1 cellular context compared by ENCODE assay signal in the genomic region with DNA sequence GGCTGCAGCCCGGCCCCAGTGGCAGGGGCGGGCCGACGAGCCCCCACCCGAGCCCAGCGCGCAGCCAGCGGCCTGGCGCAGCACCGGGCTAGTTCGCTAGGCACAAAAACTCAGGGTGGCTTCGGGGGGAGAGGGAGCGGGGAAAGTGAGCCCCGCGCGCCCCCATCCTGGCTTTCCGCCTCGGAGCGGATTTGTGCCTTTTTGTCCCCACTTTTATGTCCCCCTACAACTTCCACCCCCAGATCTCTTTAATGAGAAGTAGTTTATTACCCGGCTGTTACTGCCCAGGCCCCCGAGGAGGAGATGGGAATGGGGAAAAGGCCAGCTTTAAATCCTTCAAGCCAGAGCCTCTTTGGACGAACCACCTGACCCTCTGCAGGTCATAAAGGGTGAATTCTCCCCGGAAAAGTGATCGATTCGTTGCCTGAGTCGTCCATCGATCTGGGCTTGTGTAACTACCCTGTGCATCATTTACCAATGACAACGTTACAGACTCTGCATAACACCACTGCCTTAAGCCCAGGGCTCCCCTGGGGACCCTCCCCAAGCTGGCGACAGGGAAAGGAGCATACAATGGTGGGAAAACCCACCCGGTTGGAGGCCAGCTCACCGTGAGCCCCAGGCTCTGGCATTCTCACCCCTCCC.
TF ChIP-seq lines count a peak whose summit lies in the region.

No MANE protein-coding gene starts in this region.

TF ChIP-seq in HepG2, 621 proteins besides CTCF, POLR2A, EP300 and RAD21 (continued from another document and continues in another):
- TF ChIP-seq ATRX (CRISPR knock-in tag; IDR thresholded peaks at IDR 0.05; ENCODE audit: borderline replicate concordance), result no peak
- TF ChIP-seq NBN (conservative IDR thresholded peaks at IDR 0.05), result no peak
- TF ChIP-seq, protein P1, sequence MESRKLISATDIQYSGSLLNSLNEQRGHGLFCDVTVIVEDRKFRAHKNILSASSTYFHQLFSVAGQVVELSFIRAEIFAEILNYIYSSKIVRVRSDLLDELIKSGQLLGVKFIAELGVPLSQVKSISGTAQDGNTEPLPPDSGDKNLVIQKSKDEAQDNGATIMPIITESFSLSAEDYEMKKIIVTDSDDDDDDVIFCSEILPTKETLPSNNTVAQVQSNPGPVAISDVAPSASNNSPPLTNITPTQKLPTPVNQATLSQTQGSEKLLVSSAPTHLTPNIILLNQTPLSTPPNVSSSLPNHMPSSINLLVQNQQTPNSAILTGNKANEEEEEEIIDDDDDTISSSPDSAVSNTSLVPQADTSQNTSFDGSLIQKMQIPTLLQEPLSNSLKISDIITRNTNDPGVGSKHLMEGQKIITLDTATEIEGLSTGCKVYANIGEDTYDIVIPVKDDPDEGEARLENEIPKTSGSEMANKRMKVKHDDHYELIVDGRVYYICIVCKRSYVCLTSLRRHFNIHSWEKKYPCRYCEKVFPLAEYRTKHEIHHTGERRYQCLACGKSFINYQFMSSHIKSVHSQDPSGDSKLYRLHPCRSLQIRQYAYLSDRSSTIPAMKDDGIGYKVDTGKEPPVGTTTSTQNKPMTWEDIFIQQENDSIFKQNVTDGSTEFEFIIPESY (CRISPR knock-in tag; IDR thresholded peaks at IDR 0.05), result no peak
- TF ChIP-seq IKZF1 (IDR thresholded peaks at IDR 0.05), result no peak
- no peak for TF ChIP-seq BRF2 (CRISPR knock-in tag; IDR thresholded peaks at IDR 0.05)
- no peak for TF ChIP-seq HMGA1 (CRISPR knock-in tag; conservative IDR thresholded peaks at IDR 0.05)
- TF ChIP-seq ZNF136 (CRISPR knock-in tag; IDR thresholded peaks at IDR 0.05; ENCODE audit: low read depth), result no peak
- no peak for TF ChIP-seq ZNF484 (CRISPR knock-in tag; IDR thresholded peaks at IDR 0.05; ENCODE audit: borderline replicate concordance, low read depth)
- TF ChIP-seq KLF12 (CRISPR knock-in tag; IDR thresholded peaks at IDR 0.05; ENCODE audit: borderline replicate concordance), result no peak
- TF ChIP-seq, protein P2, sequence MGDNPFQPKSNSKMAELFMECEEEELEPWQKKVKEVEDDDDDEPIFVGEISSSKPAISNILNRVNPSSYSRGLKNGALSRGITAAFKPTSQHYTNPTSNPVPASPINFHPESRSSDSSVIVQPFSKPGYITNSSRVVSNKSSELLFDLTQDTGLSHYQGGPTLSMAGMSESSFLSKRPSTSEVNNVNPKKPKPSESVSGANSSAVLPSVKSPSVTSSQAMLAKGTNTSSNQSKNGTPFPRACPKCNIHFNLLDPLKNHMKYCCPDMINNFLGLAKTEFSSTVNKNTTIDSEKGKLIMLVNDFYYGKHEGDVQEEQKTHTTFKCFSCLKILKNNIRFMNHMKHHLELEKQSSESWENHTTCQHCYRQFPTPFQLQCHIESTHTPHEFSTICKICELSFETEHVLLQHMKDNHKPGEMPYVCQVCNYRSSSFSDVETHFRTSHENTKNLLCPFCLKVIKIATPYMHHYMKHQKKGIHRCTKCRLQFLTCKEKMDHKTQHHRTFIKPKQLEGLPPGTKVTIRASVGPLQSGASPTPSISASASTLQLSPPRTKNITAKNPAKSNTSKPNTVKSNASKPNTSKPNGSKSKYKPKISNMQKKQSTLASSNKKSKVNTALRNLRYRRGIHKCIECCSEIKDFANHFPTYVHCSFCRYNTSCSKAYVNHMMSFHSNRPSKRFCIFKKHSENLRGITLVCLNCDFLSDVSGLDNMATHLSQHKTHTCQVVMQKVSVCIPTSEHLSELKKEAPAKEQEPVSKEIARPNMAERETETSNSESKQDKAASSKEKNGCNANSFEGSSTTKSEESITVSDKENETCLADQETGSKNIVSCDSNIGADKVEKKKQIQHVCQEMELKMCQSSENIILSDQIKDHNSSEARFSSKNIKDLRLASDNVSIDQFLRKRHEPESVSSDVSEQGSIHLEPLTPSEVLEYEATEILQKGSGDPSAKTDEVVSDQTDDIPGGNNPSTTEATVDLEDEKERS (CRISPR knock-in tag; IDR thresholded peaks at IDR 0.05), result no peak
- TF ChIP-seq ZBTB21 (CRISPR knock-in tag; IDR thresholded peaks at IDR 0.05), result no peak
- no peak for TF ChIP-seq ERF (CRISPR knock-in tag; IDR thresholded peaks at IDR 0.05)
- no peak; the same call in 1 of the 2 replicates for TF ChIP-seq CBX5 (CRISPR knock-in tag; IDR thresholded peaks at IDR 0.05; ENCODE audit: borderline replicate concordance)
- TF ChIP-seq GTF2F1 (IDR thresholded peaks at IDR 0.05; ENCODE audit: low read length), result no peak
- peak; percentile 75; the same call in 1 of the 2 replicates for TF ChIP-seq FOXO1 (CRISPR knock-in tag; IDR thresholded peaks at IDR 0.05)
- TF ChIP-seq ZNF563 (CRISPR knock-in tag; IDR thresholded peaks at IDR 0.05), result no peak
- TF ChIP-seq, protein P3, sequence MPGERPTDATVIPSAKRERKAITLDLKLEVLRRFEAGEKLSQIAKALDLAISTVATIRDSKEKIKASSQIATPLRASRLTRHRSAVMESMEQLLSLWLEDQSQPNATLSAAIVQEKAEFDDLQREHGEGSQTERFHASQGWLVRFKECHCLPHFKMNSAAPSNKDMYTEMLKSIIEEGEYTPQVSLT (CRISPR knock-in tag; IDR thresholded peaks at IDR 0.05; ENCODE audit: borderline replicate concordance, low read depth), result no peak
- TF ChIP-seq NONO (IDR thresholded peaks at IDR 0.05), result no peak
- peak; percentile 50 for TF ChIP-seq NONO (CRISPR knock-in tag; conservative IDR thresholded peaks at IDR 0.05)
- no peak for TF ChIP-seq CCAR2 (optimal IDR thresholded peaks at IDR 0.05; ENCODE audit: low read depth, low read length)
- TF ChIP-seq ZKSCAN8 (CRISPR knock-in tag; IDR thresholded peaks at IDR 0.05; ENCODE audit: borderline replicate concordance), result peak; percentile 54; the same call in 1 of the 2 replicates
- TF ChIP-seq, protein P4, sequence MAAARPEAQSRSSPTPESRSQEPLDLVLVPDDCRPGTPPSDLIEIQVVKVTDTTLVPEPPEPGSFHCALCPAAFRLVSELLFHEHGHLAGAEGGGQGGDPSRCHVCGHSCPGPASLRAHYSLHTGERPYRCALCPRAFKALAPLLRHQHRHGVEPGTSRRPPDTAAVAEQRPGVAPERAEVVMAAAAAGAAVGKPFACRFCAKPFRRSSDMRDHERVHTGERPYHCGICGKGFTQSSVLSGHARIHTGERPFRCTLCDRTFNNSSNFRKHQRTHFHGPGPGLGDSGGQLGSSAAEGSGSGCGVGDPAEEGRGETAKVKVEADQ (CRISPR knock-in tag; IDR thresholded peaks at IDR 0.05; ENCODE audit: borderline replicate concordance), result no peak
- TF ChIP-seq HOXA3 (CRISPR knock-in tag; IDR thresholded peaks at IDR 0.05), result peak; percentile 81
- TF ChIP-seq BCL6 (CRISPR knock-in tag; IDR thresholded peaks at IDR 0.05), result peak; percentile 46
- TF ChIP-seq GMEB1 (CRISPR knock-in tag; IDR thresholded peaks at IDR 0.05; ENCODE audit: borderline replicate concordance), result no peak
- TF ChIP-seq, protein P5, sequence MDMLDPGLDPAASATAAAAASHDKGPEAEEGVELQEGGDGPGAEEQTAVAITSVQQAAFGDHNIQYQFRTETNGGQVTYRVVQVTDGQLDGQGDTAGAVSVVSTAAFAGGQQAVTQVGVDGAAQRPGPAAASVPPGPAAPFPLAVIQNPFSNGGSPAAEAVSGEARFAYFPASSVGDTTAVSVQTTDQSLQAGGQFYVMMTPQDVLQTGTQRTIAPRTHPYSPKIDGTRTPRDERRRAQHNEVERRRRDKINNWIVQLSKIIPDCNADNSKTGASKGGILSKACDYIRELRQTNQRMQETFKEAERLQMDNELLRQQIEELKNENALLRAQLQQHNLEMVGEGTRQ (IDR thresholded peaks at IDR 0.05; ENCODE audit: low read depth, low read length), result no peak
- TF ChIP-seq, protein P5 (CRISPR knock-in tag; IDR thresholded peaks at IDR 0.05; ENCODE audit: borderline replicate concordance), result peak; percentile 38; the same call in 1 of the 2 replicates
- TF ChIP-seq ZNF33A (CRISPR knock-in tag; IDR thresholded peaks at IDR 0.05; ENCODE audit: borderline replicate concordance), result no peak
- TF ChIP-seq KLF16 (CRISPR knock-in tag; IDR thresholded peaks at IDR 0.05), result peak in 1 of 2 experiments; percentile 66; a peak in 1 of 4 replicates
- TF ChIP-seq MED1 (CRISPR knock-in tag; IDR thresholded peaks at IDR 0.05), result peak; percentile 86
- TF ChIP-seq ETS1 (CRISPR knock-in tag; IDR thresholded peaks at IDR 0.05), result no peak
- TF ChIP-seq ZNF781 (CRISPR knock-in tag; IDR thresholded peaks at IDR 0.05; ENCODE audit: borderline replicate concordance, not compliant biosample characterization), result peak; percentile 80
- TF ChIP-seq ZNF274 (CRISPR knock-in tag; IDR thresholded peaks at IDR 0.05), result 0 out of 2 replicates have a peak, but pooled peaks have one; percentile 18
- TF ChIP-seq KLF13 (CRISPR knock-in tag; IDR thresholded peaks at IDR 0.05), result no peak
- TF ChIP-seq TAF15 (IDR thresholded peaks at IDR 0.05; ENCODE audit: low read depth, low read length, poor library complexity, severe bottlenecking), result no peak
- TF ChIP-seq, protein P6, sequence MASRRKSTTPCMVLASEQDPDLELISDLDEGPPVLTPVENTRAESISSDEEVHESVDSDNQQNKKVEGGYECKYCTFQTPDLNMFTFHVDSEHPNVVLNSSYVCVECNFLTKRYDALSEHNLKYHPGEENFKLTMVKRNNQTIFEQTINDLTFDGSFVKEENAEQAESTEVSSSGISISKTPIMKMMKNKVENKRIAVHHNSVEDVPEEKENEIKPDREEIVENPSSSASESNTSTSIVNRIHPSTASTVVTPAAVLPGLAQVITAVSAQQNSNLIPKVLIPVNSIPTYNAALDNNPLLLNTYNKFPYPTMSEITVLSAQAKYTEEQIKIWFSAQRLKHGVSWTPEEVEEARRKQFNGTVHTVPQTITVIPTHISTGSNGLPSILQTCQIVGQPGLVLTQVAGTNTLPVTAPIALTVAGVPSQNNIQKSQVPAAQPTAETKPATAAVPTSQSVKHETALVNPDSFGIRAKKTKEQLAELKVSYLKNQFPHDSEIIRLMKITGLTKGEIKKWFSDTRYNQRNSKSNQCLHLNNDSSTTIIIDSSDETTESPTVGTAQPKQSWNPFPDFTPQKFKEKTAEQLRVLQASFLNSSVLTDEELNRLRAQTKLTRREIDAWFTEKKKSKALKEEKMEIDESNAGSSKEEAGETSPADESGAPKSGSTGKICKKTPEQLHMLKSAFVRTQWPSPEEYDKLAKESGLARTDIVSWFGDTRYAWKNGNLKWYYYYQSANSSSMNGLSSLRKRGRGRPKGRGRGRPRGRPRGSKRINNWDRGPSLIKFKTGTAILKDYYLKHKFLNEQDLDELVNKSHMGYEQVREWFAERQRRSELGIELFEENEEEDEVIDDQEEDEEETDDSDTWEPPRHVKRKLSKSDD (CRISPR knock-in tag; IDR thresholded peaks at IDR 0.05; ENCODE audit: low read depth), result peak; percentile 85
- peak; percentile 70 for TF ChIP-seq JUND (CRISPR knock-in tag; IDR thresholded peaks at IDR 0.05)
- no peak for TF ChIP-seq ZFAT (CRISPR knock-in tag; conservative IDR thresholded peaks at IDR 0.05)
- 0 out of 2 replicates have a peak, but pooled peaks have one; percentile 17 for TF ChIP-seq YEATS2 (CRISPR knock-in tag; IDR thresholded peaks at IDR 0.05; ENCODE audit: borderline replicate concordance)
- peak; percentile 72; the same call in 1 of the 2 replicates for TF ChIP-seq RBAK (CRISPR knock-in tag; IDR thresholded peaks at IDR 0.05)
- TF ChIP-seq NFATC3 (CRISPR knock-in tag; IDR thresholded peaks at IDR 0.05), result no peak
- TF ChIP-seq GATAD2A (CRISPR knock-in tag; IDR thresholded peaks at IDR 0.05), result peak; percentile 93
- TF ChIP-seq ZNF572 (CRISPR knock-in tag; IDR thresholded peaks at IDR 0.05), result 0 out of 2 replicates have a peak, but pooled peaks have one; percentile 25
- TF ChIP-seq NFE2L2 (IDR thresholded peaks at IDR 0.05; ENCODE audit: low read length), result no peak
- no peak for TF ChIP-seq ZNF841 (CRISPR knock-in tag; IDR thresholded peaks at IDR 0.05; ENCODE audit: borderline replicate concordance)
- TF ChIP-seq PBX3 (CRISPR knock-in tag; IDR thresholded peaks at IDR 0.05; ENCODE audit: borderline replicate concordance), result no peak
- TF ChIP-seq ZFP90 (CRISPR knock-in tag; IDR thresholded peaks at IDR 0.05; ENCODE audit: borderline replicate concordance), result 0 out of 2 replicates have a peak, but pooled peaks have one; percentile 48
- peak; percentile 63; the same call in 1 of the 2 replicates for TF ChIP-seq ESRRA (CRISPR knock-in tag; IDR thresholded peaks at IDR 0.05; ENCODE audit: low read depth)
